ENCODE assay signal across 1 cellular context in genomic region chr9:136847827-136848392, GRCh38.
TF ChIP-seq lines count a peak whose summit lies in the region.

No MANE protein-coding gene starts in this region.

TF ChIP-seq in IMR-90, 13 proteins besides CTCF, POLR2A, EP300 and RAD21:
- TF ChIP-seq BHLHE40 (IDR thresholded peaks at IDR 0.05; ENCODE audit: low read depth, low read length) (no peak), MAZ (IDR thresholded peaks at IDR 0.05; ENCODE audit: borderline replicate concordance, low read depth, low read length) (peak; percentile 13; the same call in 1 of the 2 replicates), MXI1 (IDR thresholded peaks at IDR 0.05; ENCODE audit: borderline replicate concordance, low read depth, low read length) (peak; percentile 78)
